Comparison of ENCODE assay signal across 6 cellular contexts in genomic region chr12:56115329-56115728, GRCh38. TPM values are rescaled to one million over a fixed set of nuclear protein-coding genes. Genes with fewer than 3 reads are reported as not detected.
DNase-seq lines count a peak whose midpoint lies in the region; TF ChIP-seq lines count a peak whose summit lies in the region.

No MANE protein-coding gene starts in this region.

- H3K36me3 ChIP-seq in parathyroid adenoma (ENCODE audit: control insufficient read depth, insufficient read depth, low read length) = no peaks in the 10 kb centered on the region

- H3K27ac Mint-ChIP-seq in chondrocyte (ENCODE audit: unreplicated experiment) = peak overlapping the region; percentile 100

- H3K4me1 ChIP-seq in parathyroid adenoma = peaks cover 11% of the 10 kb centered on the region

- H3K4me1 Mint-ChIP-seq in chondrocyte (ENCODE audit: low read depth) = peaks cover 33% of the 10 kb centered on the region

- no peak for TF ChIP-seq CTCF in LNCaP clone FGC (IDR thresholded peaks at IDR 0.05; ENCODE audit: control insufficient read depth, extremely low read depth, insufficient read depth)
- TF ChIP-seq CTCF in chondrocyte (IDR thresholded peaks at IDR 0.05) = no peak
- no peak for TF ChIP-seq CTCF in parathyroid adenoma (IDR thresholded peaks at IDR 0.05)

- H3K4me2 ChIP-seq in parathyroid adenoma (ENCODE audit: low read length) = peak overlapping the region; percentile 82

- DNase-seq in LNCaP clone FGC (ENCODE audit: low read depth) = no peak
- DNase-seq in chondrocyte (ENCODE audit: low spot score) = no peak
- DNase-seq in activated effector memory CD4-positive, alpha-beta T cell treated with anti-CD3 and anti-CD28 coated beads, Interleukin-2, amount 50 U/mL, for 16 hours = no peak
- DNase-seq in NCI-H146 treated with DMSO at 0.1 percent for 48 hours (lab: John Stamatoyannopoulos, UW; ENCODE audit: unreplicated experiment) = no peak
- DNase-seq in activated CD4-positive, alpha-beta T cell treated with anti-CD3 and anti-CD28 coated beads for 1 hour = no peak

- H3K36me3 Mint-ChIP-seq in chondrocyte (ENCODE audit: low read depth) = peaks cover 28% of the 10 kb centered on the region

- H3K9ac ChIP-seq in parathyroid adenoma = no peak overlapping the region

- H3K4me3 ChIP-seq in LNCaP clone FGC (ENCODE audit: low read depth, low read length) = peak overlapping the region; percentile 96
- H3K4me3 ChIP-seq in parathyroid adenoma (ENCODE audit: low read depth, low read length) = peak overlapping the region; percentile 98

- peak overlapping the region; percentile 82 for H2AFZ ChIP-seq in parathyroid adenoma

- H3K27me3 Mint-ChIP-seq in chondrocyte (ENCODE audit: low read depth) = no peaks in the 10 kb centered on the region

- H3K27me3 ChIP-seq in parathyroid adenoma (ENCODE audit: control insufficient read depth, insufficient read depth, low read length) = no peaks in the 10 kb centered on the region

- H3K79me2 ChIP-seq in parathyroid adenoma = peaks cover 2% of the 10 kb centered on the region

- peak overlapping the region; percentile 89 for H3K4me3 Mint-ChIP-seq in chondrocyte (ENCODE audit: unreplicated experiment)

- peak overlapping the region; percentile 97 for H3K27ac ChIP-seq in parathyroid adenoma

- H3K9me3 ChIP-seq in parathyroid adenoma (ENCODE audit: control insufficient read depth, low read length) = no peaks in the 10 kb centered on the region

- H3K9me3 Mint-ChIP-seq in chondrocyte (ENCODE audit: low read depth) = no peaks in the 10 kb centered on the region

RNA-seq across cellular contexts. Expression of gene RPL41, which starts 1.1 kb away (rescaled TPM):
- 2,552 to 3,030 TPM (median 2,631 TPM) in 3 replicates for total RNA-seq in chondrocyte

RNA-seq across cellular contexts. Expression of gene ZC3H10, which starts 2.7 kb away (rescaled TPM):
- total RNA-seq in chondrocyte = 5.0 to 11.2 TPM (median 8.0 TPM) in 3 replicates

RNA-seq across cellular contexts. Expression of gene PA2G4, which starts 11.0 kb away (rescaled TPM):
- 59.8 to 87.1 TPM (median 65.1 TPM) in 3 replicates for total RNA-seq in chondrocyte

RNA-seq across cellular contexts. Expression of gene ESYT1, which starts 12.7 kb away (rescaled TPM):
- total RNA-seq in chondrocyte = 127 to 155 TPM (median 144 TPM) in 3 replicates

RNA-seq across cellular contexts. Expression of gene ERBB3, which starts 35.4 kb away (rescaled TPM):
- total RNA-seq in chondrocyte = 0.52 to 1.7 TPM (median 1.4 TPM) in 3 replicates
